In the genomic region with DNA sequence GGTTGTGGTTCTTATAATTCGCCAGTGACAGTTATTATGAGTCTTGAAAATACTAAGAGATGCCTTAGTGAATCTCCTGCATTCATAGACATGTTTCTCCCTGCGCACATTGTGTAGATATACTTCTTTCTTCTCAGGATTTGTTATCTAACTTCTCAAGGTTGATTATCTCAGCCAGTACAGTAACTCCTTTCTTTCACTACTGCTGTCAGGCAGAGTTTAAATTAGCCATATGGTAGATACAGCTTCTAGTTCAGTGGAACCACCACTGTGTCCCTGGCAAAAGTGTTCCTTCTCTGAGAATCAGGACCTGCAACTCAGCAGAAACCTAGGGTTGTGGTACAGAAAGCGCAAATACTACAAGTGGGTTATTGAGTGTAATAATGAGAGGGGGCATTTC, we compare ENCODE assay signal across 36 cellular contexts.
"Had no signal": no experiment of that assay in that cellular context is flagged by ENCODE, and none has a peak within 500 bp of the region (broad histone marks: within the 10 kb centered on the region; RNA-seq: fewer than 3 reads in every experiment).

No MANE protein-coding gene starts in this region.

- H3K27me3 ChIP-seq: MG63 had no signal

- H3K27ac ChIP-seq: KMS-11 had no signal

- H3K36me3 ChIP-seq: MG63 had no signal

- H3K4me3 ChIP-seq: MG63 had no signal

- H3K9ac ChIP-seq: KMS-11 had no signal

- H3K4me2 ChIP-seq: KMS-11 had no signal

- DNase-seq: Karpas-422, Kasumi-1, MG63, MM.1S, MV-4-11, NCI-H1048, NCI-H1092, NCI-H1092 treated with DMSO at 0.1 percent for 48 hours, NCI-H1105, NCI-H1105 treated with DMSO at 0.1 percent for 48 hours, NCI-H1417, NCI-H1417 treated with DMSO at 0.1 percent for 48 hours, NCI-H1436, NCI-H1436 treated with DMSO at 0.1 percent for 48 hours, NCI-H146, NCI-H1694, NCI-H1694 treated with DMSO at 0.1 percent for 48 hours, NCI-H187, NCI-H187 treated with DMSO at 0.1 percent for 48 hours, NCI-H1930, NCI-H2029, NCI-H2029 treated with DMSO at 0.1 percent for 48 hours, NCI-H2081, NCI-H2081 treated with DMSO at 0.1 percent for 48 hours, NCI-H2107, NCI-H2171, NCI-H2171 treated with DMSO at 0.1 percent for 48 hours, NCI-H2227 treated with DMSO at 0.1 percent for 48 hours, NCI-H226, NCI-H345, NCI-H446, NCI-H446 treated with DMSO at 0.1 percent for 48 hours, NCI-H510A, NCI-H510A treated with DMSO at 0.1 percent for 48 hours, NCI-H524 had no signal

- H3K9me3 ChIP-seq: MG63 had no signal
